ENCODE assay signal across 1 cellular context in the genomic region with DNA sequence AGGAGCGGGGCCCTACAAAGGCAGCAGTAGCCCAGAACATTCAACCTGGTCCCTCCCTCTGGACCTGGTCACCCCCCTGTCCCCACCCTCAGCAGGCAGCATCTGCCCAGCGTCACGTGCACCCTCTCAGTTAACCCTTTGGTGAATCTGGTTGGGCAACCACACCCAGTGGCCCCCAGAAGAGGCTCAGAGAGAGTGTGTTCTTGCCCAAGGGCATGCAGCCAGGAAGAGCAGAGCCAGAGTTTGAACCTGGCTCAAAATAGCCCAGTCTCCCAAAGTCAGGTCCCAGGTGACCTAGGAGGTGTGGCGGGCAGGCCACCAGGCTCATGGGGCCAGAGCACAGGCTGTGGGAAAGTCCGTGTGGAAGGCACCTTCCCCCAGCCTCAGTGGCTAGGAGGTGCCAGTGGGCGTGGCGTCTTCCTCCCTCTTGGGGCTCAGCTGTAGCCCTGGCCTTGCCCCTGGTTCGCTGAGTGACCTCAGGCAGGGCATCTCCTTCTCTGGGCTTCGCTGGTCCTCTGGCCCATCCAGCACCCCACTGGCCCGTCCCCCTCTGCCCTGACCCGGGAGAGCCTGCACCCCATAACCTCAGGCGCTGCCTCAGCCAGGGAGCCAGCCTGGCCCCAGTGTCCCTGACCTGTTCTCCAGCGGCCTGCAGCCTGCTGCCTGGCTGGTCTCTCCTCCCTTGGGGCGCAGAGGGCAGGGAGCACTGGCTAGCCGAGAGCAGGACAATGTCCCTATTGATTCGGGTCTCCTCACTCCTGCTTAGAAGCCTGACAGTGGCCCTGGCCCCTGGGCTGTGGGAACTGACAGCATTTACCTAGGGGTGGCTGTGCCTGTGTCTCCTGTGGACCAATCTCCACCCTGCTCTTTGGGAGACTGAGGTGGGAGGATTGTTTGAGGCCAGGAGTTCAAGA.
TF ChIP-seq lines count a peak whose summit lies in the region.

No MANE protein-coding gene starts in this region.

TF ChIP-seq in HepG2, 621 proteins besides CTCF, POLR2A, EP300 and RAD21 (continues in another document):
- TF ChIP-seq ZBTB21 (CRISPR knock-in tag; IDR thresholded peaks at IDR 0.05) (no peak), ELF1 (CRISPR knock-in tag; IDR thresholded peaks at IDR 0.05) (0 out of 2 replicates have a peak, but pooled peaks have one; percentile 13), ZFP41 (CRISPR knock-in tag; IDR thresholded peaks at IDR 0.05; ENCODE audit: borderline replicate concordance) (peak; percentile 81; the same call in 1 of the 2 replicates), MBD4 (IDR thresholded peaks at IDR 0.05; ENCODE audit: borderline replicate concordance, low read length) (no peak), KAT8 (CRISPR knock-in tag; IDR thresholded peaks at IDR 0.05) (peak; percentile 54; the same call in 1 of the 2 replicates), ZNF264 (CRISPR knock-in tag; IDR thresholded peaks at IDR 0.05) (peak; percentile 80; the same call in 1 of the 2 replicates), NCOA5 (CRISPR knock-in tag; IDR thresholded peaks at IDR 0.05) (no peak), ZSCAN30 (CRISPR knock-in tag; IDR thresholded peaks at IDR 0.05) (peak; percentile 27; the same call in 1 of the 2 replicates), ZNF343 (CRISPR knock-in tag; IDR thresholded peaks at IDR 0.05) (peak; percentile 75; the same call in 1 of the 2 replicates), PHF5A (CRISPR knock-in tag; IDR thresholded peaks at IDR 0.05; ENCODE audit: low read depth, unreplicated experiment) (peak; percentile 13), HDAC2 (CRISPR knock-in tag; IDR thresholded peaks at IDR 0.05) (peak; percentile 79), SAP130 (CRISPR knock-in tag; IDR thresholded peaks at IDR 0.05; ENCODE audit: low read depth) (peak; percentile 87), ZNF788 (CRISPR knock-in tag; IDR thresholded peaks at IDR 0.05; ENCODE audit: borderline replicate concordance) (peak; percentile 90), MEIS1 (CRISPR knock-in tag; IDR thresholded peaks at IDR 0.05; ENCODE audit: borderline replicate concordance) (peak; percentile 31; the same call in 1 of the 2 replicates), KLF12 (CRISPR knock-in tag; IDR thresholded peaks at IDR 0.05; ENCODE audit: borderline replicate concordance) (peak; percentile 55; the same call in 1 of the 2 replicates), TEAD3 (CRISPR knock-in tag; optimal IDR thresholded peaks at IDR 0.05; ENCODE audit: borderline replicate concordance) (peak; percentile 57), ZNF232 (CRISPR knock-in tag; IDR thresholded peaks at IDR 0.05; ENCODE audit: borderline replicate concordance) (peak; percentile 67; the same call in 1 of the 2 replicates), ELF3 (CRISPR knock-in tag; IDR thresholded peaks at IDR 0.05) (peak; percentile 57; the same call in 1 of the 2 replicates), ZNF121 (CRISPR knock-in tag; IDR thresholded peaks at IDR 0.05) (peak; percentile 74; the same call in 1 of the 2 replicates), IRF2 (CRISPR knock-in tag; IDR thresholded peaks at IDR 0.05) (peak; percentile 82; the same call in 1 of the 2 replicates), ZNF678 (CRISPR knock-in tag; IDR thresholded peaks at IDR 0.05) (no peak), ZNF335 (CRISPR knock-in tag; IDR thresholded peaks at IDR 0.05) (no peak), TBP (CRISPR knock-in tag; IDR thresholded peaks at IDR 0.05) (no peak), MIER3 (CRISPR knock-in tag; IDR thresholded peaks at IDR 0.05; ENCODE audit: borderline replicate concordance) (peak; percentile 26; the same call in 1 of the 2 replicates), ZFY (CRISPR knock-in tag; IDR thresholded peaks at IDR 0.05) (peak; percentile 80)
- TF ChIP-seq, protein P1, sequence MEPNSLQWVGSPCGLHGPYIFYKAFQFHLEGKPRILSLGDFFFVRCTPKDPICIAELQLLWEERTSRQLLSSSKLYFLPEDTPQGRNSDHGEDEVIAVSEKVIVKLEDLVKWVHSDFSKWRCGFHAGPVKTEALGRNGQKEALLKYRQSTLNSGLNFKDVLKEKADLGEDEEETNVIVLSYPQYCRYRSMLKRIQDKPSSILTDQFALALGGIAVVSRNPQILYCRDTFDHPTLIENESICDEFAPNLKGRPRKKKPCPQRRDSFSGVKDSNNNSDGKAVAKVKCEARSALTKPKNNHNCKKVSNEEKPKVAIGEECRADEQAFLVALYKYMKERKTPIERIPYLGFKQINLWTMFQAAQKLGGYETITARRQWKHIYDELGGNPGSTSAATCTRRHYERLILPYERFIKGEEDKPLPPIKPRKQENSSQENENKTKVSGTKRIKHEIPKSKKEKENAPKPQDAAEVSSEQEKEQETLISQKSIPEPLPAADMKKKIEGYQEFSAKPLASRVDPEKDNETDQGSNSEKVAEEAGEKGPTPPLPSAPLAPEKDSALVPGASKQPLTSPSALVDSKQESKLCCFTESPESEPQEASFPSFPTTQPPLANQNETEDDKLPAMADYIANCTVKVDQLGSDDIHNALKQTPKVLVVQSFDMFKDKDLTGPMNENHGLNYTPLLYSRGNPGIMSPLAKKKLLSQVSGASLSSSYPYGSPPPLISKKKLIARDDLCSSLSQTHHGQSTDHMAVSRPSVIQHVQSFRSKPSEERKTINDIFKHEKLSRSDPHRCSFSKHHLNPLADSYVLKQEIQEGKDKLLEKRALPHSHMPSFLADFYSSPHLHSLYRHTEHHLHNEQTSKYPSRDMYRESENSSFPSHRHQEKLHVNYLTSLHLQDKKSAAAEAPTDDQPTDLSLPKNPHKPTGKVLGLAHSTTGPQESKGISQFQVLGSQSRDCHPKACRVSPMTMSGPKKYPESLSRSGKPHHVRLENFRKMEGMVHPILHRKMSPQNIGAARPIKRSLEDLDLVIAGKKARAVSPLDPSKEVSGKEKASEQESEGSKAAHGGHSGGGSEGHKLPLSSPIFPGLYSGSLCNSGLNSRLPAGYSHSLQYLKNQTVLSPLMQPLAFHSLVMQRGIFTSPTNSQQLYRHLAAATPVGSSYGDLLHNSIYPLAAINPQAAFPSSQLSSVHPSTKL (CRISPR knock-in tag; IDR thresholded peaks at IDR 0.05), result peak; percentile 82
- TF ChIP-seq, protein P2, sequence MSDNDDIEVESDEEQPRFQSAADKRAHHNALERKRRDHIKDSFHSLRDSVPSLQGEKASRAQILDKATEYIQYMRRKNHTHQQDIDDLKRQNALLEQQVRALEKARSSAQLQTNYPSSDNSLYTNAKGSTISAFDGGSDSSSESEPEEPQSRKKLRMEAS (IDR thresholded peaks at IDR 0.05), result peak; percentile 56; the same call in 1 of the 2 replicates
- TF ChIP-seq, protein P3, sequence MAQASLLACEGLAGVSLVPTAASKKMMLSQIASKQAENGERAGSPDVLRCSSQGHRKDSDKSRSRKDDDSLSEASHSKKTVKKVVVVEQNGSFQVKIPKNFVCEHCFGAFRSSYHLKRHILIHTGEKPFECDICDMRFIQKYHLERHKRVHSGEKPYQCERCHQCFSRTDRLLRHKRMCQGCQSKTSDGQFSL (CRISPR knock-in tag; IDR thresholded peaks at IDR 0.05), result peak; percentile 32; the same call in 1 of the 2 replicates
- TF ChIP-seq, protein P4, sequence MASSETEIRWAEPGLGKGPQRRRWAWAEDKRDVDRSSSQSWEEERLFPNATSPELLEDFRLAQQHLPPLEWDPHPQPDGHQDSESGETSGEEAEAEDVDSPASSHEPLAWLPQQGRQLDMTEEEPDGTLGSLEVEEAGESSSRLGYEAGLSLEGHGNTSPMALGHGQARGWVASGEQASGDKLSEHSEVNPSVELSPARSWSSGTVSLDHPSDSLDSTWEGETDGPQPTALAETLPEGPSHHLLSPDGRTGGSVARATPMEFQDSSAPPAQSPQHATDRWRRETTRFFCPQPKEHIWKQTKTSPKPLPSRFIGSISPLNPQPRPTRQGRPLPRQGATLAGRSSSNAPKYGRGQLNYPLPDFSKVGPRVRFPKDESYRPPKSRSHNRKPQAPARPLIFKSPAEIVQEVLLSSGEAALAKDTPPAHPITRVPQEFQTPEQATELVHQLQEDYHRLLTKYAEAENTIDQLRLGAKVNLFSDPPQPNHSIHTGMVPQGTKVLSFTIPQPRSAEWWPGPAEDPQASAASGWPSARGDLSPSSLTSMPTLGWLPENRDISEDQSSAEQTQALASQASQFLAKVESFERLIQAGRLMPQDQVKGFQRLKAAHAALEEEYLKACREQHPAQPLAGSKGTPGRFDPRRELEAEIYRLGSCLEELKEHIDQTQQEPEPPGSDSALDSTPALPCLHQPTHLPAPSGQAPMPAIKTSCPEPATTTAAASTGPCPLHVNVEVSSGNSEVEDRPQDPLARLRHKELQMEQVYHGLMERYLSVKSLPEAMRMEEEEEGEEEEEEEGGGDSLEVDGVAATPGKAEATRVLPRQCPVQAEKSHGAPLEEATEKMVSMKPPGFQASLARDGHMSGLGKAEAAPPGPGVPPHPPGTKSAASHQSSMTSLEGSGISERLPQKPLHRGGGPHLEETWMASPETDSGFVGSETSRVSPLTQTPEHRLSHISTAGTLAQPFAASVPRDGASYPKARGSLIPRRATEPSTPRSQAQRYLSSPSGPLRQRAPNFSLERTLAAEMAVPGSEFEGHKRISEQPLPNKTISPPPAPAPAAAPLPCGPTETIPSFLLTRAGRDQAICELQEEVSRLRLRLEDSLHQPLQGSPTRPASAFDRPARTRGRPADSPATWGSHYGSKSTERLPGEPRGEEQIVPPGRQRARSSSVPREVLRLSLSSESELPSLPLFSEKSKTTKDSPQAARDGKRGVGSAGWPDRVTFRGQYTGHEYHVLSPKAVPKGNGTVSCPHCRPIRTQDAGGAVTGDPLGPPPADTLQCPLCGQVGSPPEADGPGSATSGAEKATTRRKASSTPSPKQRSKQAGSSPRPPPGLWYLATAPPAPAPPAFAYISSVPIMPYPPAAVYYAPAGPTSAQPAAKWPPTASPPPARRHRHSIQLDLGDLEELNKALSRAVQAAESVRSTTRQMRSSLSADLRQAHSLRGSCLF (CRISPR knock-in tag; IDR thresholded peaks at IDR 0.05; ENCODE audit: borderline replicate concordance), result no peak
- TF ChIP-seq, protein P5, sequence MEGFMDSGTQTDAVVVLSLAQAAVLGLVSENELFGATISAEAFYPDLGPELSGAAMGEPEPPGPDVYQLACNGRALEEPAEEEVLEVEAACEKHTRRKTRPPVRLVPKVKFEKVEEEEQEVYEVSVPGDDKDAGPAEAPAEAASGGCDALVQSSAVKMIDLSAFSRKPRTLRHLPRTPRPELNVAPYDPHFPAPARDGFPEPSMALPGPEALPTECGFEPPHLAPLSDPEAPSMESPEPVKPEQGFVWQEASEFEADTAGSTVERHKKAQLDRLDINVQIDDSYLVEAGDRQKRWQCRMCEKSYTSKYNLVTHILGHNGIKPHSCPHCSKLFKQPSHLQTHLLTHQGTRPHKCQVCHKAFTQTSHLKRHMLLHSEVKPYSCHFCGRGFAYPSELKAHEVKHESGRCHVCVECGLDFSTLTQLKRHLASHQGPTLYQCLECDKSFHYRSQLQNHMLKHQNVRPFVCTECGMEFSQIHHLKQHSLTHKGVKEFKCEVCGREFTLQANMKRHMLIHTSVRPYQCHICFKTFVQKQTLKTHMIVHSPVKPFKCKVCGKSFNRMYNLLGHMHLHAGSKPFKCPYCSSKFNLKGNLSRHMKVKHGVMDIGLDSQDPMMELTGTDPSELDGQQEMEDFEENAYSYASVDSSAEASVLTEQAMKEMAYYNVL (CRISPR knock-in tag; IDR thresholded peaks at IDR 0.05; ENCODE audit: borderline replicate concordance), result no peak; the same call in 1 of the 2 replicates
- TF ChIP-seq, protein P6, sequence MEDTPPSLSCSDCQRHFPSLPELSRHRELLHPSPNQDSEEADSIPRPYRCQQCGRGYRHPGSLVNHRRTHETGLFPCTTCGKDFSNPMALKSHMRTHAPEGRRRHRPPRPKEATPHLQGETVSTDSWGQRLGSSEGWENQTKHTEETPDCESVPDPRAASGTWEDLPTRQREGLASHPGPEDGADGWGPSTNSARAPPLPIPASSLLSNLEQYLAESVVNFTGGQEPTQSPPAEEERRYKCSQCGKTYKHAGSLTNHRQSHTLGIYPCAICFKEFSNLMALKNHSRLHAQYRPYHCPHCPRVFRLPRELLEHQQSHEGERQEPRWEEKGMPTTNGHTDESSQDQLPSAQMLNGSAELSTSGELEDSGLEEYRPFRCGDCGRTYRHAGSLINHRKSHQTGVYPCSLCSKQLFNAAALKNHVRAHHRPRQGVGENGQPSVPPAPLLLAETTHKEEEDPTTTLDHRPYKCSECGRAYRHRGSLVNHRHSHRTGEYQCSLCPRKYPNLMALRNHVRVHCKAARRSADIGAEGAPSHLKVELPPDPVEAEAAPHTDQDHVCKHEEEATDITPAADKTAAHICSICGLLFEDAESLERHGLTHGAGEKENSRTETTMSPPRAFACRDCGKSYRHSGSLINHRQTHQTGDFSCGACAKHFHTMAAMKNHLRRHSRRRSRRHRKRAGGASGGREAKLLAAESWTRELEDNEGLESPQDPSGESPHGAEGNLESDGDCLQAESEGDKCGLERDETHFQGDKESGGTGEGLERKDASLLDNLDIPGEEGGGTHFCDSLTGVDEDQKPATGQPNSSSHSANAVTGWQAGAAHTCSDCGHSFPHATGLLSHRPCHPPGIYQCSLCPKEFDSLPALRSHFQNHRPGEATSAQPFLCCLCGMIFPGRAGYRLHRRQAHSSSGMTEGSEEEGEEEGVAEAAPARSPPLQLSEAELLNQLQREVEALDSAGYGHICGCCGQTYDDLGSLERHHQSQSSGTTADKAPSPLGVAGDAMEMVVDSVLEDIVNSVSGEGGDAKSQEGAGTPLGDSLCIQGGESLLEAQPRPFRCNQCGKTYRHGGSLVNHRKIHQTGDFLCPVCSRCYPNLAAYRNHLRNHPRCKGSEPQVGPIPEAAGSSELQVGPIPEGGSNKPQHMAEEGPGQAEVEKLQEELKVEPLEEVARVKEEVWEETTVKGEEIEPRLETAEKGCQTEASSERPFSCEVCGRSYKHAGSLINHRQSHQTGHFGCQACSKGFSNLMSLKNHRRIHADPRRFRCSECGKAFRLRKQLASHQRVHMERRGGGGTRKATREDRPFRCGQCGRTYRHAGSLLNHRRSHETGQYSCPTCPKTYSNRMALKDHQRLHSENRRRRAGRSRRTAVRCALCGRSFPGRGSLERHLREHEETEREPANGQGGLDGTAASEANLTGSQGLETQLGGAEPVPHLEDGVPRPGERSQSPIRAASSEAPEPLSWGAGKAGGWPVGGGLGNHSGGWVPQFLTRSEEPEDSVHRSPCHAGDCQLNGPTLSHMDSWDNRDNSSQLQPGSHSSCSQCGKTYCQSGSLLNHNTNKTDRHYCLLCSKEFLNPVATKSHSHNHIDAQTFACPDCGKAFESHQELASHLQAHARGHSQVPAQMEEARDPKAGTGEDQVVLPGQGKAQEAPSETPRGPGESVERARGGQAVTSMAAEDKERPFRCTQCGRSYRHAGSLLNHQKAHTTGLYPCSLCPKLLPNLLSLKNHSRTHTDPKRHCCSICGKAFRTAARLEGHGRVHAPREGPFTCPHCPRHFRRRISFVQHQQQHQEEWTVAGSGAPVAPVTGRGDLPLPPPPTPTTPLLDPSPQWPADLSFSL (CRISPR knock-in tag; IDR thresholded peaks at IDR 0.05), result no peak; the same call in 1 of the 2 replicates
- TF ChIP-seq, protein P7, sequence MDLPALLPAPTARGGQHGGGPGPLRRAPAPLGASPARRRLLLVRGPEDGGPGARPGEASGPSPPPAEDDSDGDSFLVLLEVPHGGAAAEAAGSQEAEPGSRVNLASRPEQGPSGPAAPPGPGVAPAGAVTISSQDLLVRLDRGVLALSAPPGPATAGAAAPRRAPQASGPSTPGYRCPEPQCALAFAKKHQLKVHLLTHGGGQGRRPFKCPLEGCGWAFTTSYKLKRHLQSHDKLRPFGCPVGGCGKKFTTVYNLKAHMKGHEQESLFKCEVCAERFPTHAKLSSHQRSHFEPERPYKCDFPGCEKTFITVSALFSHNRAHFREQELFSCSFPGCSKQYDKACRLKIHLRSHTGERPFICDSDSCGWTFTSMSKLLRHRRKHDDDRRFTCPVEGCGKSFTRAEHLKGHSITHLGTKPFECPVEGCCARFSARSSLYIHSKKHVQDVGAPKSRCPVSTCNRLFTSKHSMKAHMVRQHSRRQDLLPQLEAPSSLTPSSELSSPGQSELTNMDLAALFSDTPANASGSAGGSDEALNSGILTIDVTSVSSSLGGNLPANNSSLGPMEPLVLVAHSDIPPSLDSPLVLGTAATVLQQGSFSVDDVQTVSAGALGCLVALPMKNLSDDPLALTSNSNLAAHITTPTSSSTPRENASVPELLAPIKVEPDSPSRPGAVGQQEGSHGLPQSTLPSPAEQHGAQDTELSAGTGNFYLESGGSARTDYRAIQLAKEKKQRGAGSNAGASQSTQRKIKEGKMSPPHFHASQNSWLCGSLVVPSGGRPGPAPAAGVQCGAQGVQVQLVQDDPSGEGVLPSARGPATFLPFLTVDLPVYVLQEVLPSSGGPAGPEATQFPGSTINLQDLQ (CRISPR knock-in tag; IDR thresholded peaks at IDR 0.05), result no peak; the same call in 1 of the 2 replicates
